Comparison of ENCODE assay signal across 8 cellular contexts in genomic region chr15:67863442-67863987, GRCh38.
DNase-seq lines count a peak whose midpoint lies in the region; ATAC-seq and TF ChIP-seq lines count a peak whose summit lies in the region.

No MANE protein-coding gene starts in this region.

- H3K27me3 ChIP-seq in iPS DF 6.9 (ENCODE audit: control insufficient read depth, insufficient read depth, low read length) = peaks cover 3% of the 10 kb centered on the region; the same call in 1 of the 2 replicates

- no peak overlapping the region for H3K27ac ChIP-seq in iPS DF 6.9 (ENCODE audit: low read length)

- no peaks in the 10 kb centered on the region; the same call in 1 of the 2 replicates for H3K36me3 ChIP-seq in iPS DF 6.9 (ENCODE audit: control insufficient read depth, insufficient read depth, low read length)

- H3K4me3 ChIP-seq in astrocyte of the spinal cord (ENCODE audit: low read depth, low read length) (peak overlapping the region; percentile 34), iPS DF 6.9 (ENCODE audit: low read length) (peak overlapping the region; percentile 28; the same call in 1 of the 2 replicates), skeletal muscle cell (ENCODE audit: low read depth, low read length) (peak overlapping the region; percentile 34)

- TF ChIP-seq CTCF in GM12873 (IDR thresholded peaks at IDR 0.05; ENCODE audit: insufficient read depth, low read depth, low read length, missing control alignments) (peak; percentile 95), astrocyte of the spinal cord (IDR thresholded peaks at IDR 0.05; ENCODE audit: low read depth, low read length) (peak; percentile 82)

- H3K9me3 ChIP-seq in iPS DF 6.9 (ENCODE audit: control insufficient read depth, insufficient read depth, low read length) = no peaks in the 10 kb centered on the region

- WGBS in iPS DF 6.9 (ENCODE audit: insufficient coverage, insufficient read length) = no CpG with 5 or more reads among the region's 41 CpGs

- peak; percentile 88 for ATAC-seq in HG02798 (IDR thresholded peaks at IDR 0.05; ENCODE audit: poor library complexity, unreplicated experiment)

- peaks cover 6% of the 10 kb centered on the region for H3K4me1 ChIP-seq in iPS DF 6.9 (ENCODE audit: control insufficient read depth, insufficient read depth, low read length)

- in situ Hi-C loops in astrocyte of the spinal cord (cut with HindIII; ENCODE audit: low sequenced_read_pairs) = no loop called here

- DNase-seq in NCI-H146 treated with DMSO at 0.1 percent for 48 hours (lab: John Stamatoyannopoulos, UW; ENCODE audit: unreplicated experiment) (peak; percentile 51), T1000 (lab: John Stamatoyannopoulos, UW) (peak; percentile 40), astrocyte of the spinal cord (ENCODE audit: low read depth, low spot score) (peak; percentile 67), iPS DF 6.9 (ENCODE audit: low read depth, low spot score) (no peak), skeletal muscle cell (ENCODE audit: low read depth) (no peak), epidermal melanocyte (ENCODE audit: insufficient read length, low spot score) (no peak)

Comparison
In these comparisons a context has a peak if more than half of its experiments do, and no peak if none do; other contexts are left out.
1. DNase-seq: peak in NCI-H146 treated with DMSO at 0.1 percent for 48 hours (single experiment), T1000 (single experiment) and astrocyte of the spinal cord (single experiment); none in iPS DF 6.9 (single experiment), skeletal muscle cell (single experiment) and epidermal melanocyte (single experiment).
2. Peak in every context shown above with its lines, with median percentiles within 50 percentile points of each other: H3K4me3 ChIP-seq.